Comparison of ENCODE assay signal across 8 cellular contexts in genomic region chr16:87956169-87956770, GRCh38. TPM values are rescaled to one million over a fixed set of nuclear protein-coding genes. Genes with fewer than 3 reads are reported as not detected.
DNase-seq lines count a peak whose midpoint lies in the region; TF ChIP-seq lines count a peak whose summit lies in the region.

No MANE protein-coding gene starts in this region.

- TF ChIP-seq POLR2A in GM18526 (IDR thresholded peaks at IDR 0.05; ENCODE audit: extremely low read depth, insufficient read length), result peak; percentile 38

- H3K4me1 Mint-ChIP-seq in activated T-cell treated with anti-CD3 and anti-CD28 coated beads, Interleukin-2, amount 50 U/mL, for 24 hours (ENCODE audit: low read depth), result peaks cover 92% of the 10 kb centered on the region
- peaks cover 40% of the 10 kb centered on the region for H3K4me1 Mint-ChIP-seq in glutamatergic neuron (ENCODE audit: low read depth, unreplicated experiment)

- no peaks in the 10 kb centered on the region for H3K27me3 Mint-ChIP-seq in activated T-cell treated with anti-CD3 and anti-CD28 coated beads, Interleukin-2, amount 50 U/mL, for 24 hours
- H3K27me3 Mint-ChIP-seq in glutamatergic neuron (ENCODE audit: unreplicated experiment), result peaks cover 7% of the 10 kb centered on the region

- H3K9me3 Mint-ChIP-seq in activated T-cell treated with anti-CD3 and anti-CD28 coated beads, Interleukin-2, amount 50 U/mL, for 24 hours, result no peaks in the 10 kb centered on the region
- peaks cover 11% of the 10 kb centered on the region for H3K9me3 Mint-ChIP-seq in glutamatergic neuron (ENCODE audit: unreplicated experiment)

- peak overlapping the region; percentile 99 for H3K27ac Mint-ChIP-seq in activated T-cell treated with anti-CD3 and anti-CD28 coated beads, Interleukin-2, amount 50 U/mL, for 24 hours
- peak overlapping the region; percentile 87 for H3K27ac Mint-ChIP-seq in glutamatergic neuron (ENCODE audit: unreplicated experiment)

- no peak for TF ChIP-seq CTCF in glutamatergic neuron (IDR thresholded peaks at IDR 0.05; ENCODE audit: partially characterized antibody, unreplicated experiment)

- peak overlapping the region; percentile 81 for H3K4me3 Mint-ChIP-seq in activated T-cell treated with anti-CD3 and anti-CD28 coated beads, Interleukin-2, amount 50 U/mL, for 24 hours
- peak overlapping the region; percentile 61 for H3K4me3 Mint-ChIP-seq in glutamatergic neuron (ENCODE audit: unreplicated experiment)

- DNase-seq in NCI-H2171 (lab: John Stamatoyannopoulos, UW), result peak; percentile 45
- peak; percentile 80 for DNase-seq in activated T-cell treated with anti-CD3 and anti-CD28 coated beads, Interleukin-2, amount 50 U/mL, for 24 hours
- DNase-seq in glutamatergic neuron, result peak; percentile 49
- peak; percentile 38 to 47 for DNase-seq in stimulated activated CD4-positive, alpha-beta T cell treated with anti-CD3 and anti-CD28 coated beads, Interleukin-15, amount 100 ng/mL, for 1 hour (ENCODE audit: low read depth in 1 of 2, low spot score in 1 of 2)
- no peak for DNase-seq in NCI-H510A treated with DMSO at 0.1 percent for 48 hours (lab: John Stamatoyannopoulos, UW)
- no peak for DNase-seq in RKO (ENCODE audit: low spot score)
- DNase-seq in H4 (ENCODE audit: low spot score), result no peak

- peaks cover 70% of the 10 kb centered on the region for H3K36me3 Mint-ChIP-seq in activated T-cell treated with anti-CD3 and anti-CD28 coated beads, Interleukin-2, amount 50 U/mL, for 24 hours (ENCODE audit: low read depth)
- H3K36me3 Mint-ChIP-seq in glutamatergic neuron (ENCODE audit: unreplicated experiment), result no peaks in the 10 kb centered on the region

RNA-seq across cellular contexts. Expression of gene BANP, which starts 5.0 kb away (rescaled TPM):
- total RNA-seq in glutamatergic neuron (ENCODE audit: unreplicated experiment), result 25.5 TPM
- total RNA-seq in H4 (2014; rRNA removed; shearing (Covaris generic)), result 14.1 and 15.6 TPM in 2 replicates

RNA-seq across cellular contexts. Expression of gene CA5A, which starts 19.9 kb away (rescaled TPM):
- not detected for total RNA-seq in glutamatergic neuron (ENCODE audit: unreplicated experiment)
- total RNA-seq in H4 (2014; rRNA removed; shearing (Covaris generic)), result not detected in 2 replicates

Comparison
In these comparisons a context has a peak if more than half of its experiments do, and no peak if none do; other contexts are left out.
1. DNase-seq: peak in NCI-H2171 (single experiment), activated T-cell treated with anti-CD3 and anti-CD28 coated beads, Interleukin-2, amount 50 U/mL, for 24 hours (single experiment), glutamatergic neuron (single experiment) and stimulated activated CD4-positive, alpha-beta T cell treated with anti-CD3 and anti-CD28 coated beads, Interleukin-15, amount 100 ng/mL, for 1 hour (2 of 2); none in NCI-H510A treated with DMSO at 0.1 percent for 48 hours (single experiment), RKO (single experiment) and H4 (single experiment).